Comparison of ENCODE assay signal across 10 cellular contexts in genomic region chr16:70700101-70701020, GRCh38. TPM values are rescaled to one million over a fixed set of nuclear protein-coding genes. Genes with fewer than 3 reads are reported as not detected.
DNase-seq lines count a peak whose midpoint lies in the region; ATAC-seq, FAIRE-seq and TF ChIP-seq lines count a peak whose summit lies in the region.
"Had no signal": no experiment of that assay in that cellular context is flagged by ENCODE, and none has a peak within 500 bp of the region (broad histone marks: within the 10 kb centered on the region; RNA-seq: fewer than 3 reads in every experiment).

No MANE protein-coding gene starts in this region.

- POLR2A ChIA-PET in activated CD4-positive, alpha-beta T cell treated with anti-CD3 and anti-CD28 coated beads for 36 hours (lab: Charles Lee): no interaction called here

- H4K20me1 ChIP-seq in BLaER1 treated with 17β-estradiol and CSF1 and Interleukin-3, amounts not matched to agents 10 nM and 100 nM: peaks cover 0 to 100% (median 15%) of the 10 kb centered on the region in 11 experiments; a peak in 12 of 22 replicates

- H3K27me3 Mint-ChIP-seq in activated CD4-positive, alpha-beta T cell treated with anti-CD3 and anti-CD28 coated beads for 36 hours: no peaks in the 10 kb centered on the region
- H3K27me3 Mint-ChIP-seq: B cell had no signal

- no peak for FAIRE-seq in pancreas (lab: Jason Lieb, UNC)

- peaks cover 30% of the 10 kb centered on the region for H3K4me1 Mint-ChIP-seq in activated CD4-positive, alpha-beta T cell treated with anti-CD3 and anti-CD28 coated beads for 36 hours
- H3K4me1 Mint-ChIP-seq: B cell had no signal

- DNase-seq in NCI-H524 treated with DMSO at 0.1 percent for 48 hours (lab: John Stamatoyannopoulos, UW) (peak; percentile 54), esophagus squamous epithelium (lab: John Stamatoyannopoulos, UW) (no peak), pancreas (peak in 1 of 6 donors; percentile 30), NCI-H146 (lab: John Stamatoyannopoulos, UW) (no peak)
- DNase-seq in activated CD4-positive, alpha-beta T cell treated with anti-CD3 and anti-CD28 coated beads for 36 hours: no peak
- DNase-seq: activated effector memory CD4-positive, alpha-beta T cell treated with anti-CD3 and anti-CD28 coated beads, Interleukin-2, amount 50 U/mL, for 16 hours had no signal

- H3K4me3 ChIP-seq in BLaER1 treated with 17β-estradiol and CSF1 and Interleukin-3, amounts not matched to agents 10 nM and 100 nM: 0 out of 20 replicates have a peak overlapping the region, but pooled peaks of 2 of the 10 experiments have one; percentile 6 to 26
- H3K4me3 ChIP-seq in esophagus squamous epithelium (no peak overlapping the region), pancreas (no peak overlapping the region)

- WGBS in esophagus squamous epithelium, 2 donors: 33% methylated on average over 21 of the region's 30 CpGs; no CpG with 5 or more reads in 1 of the 2 donors
- WGBS in pancreas, 2 donors: 85 to 88% methylated on average over 29 to 30 of the region's 30 CpGs

- H3K36me3 ChIP-seq in BLaER1 treated with 17β-estradiol and CSF1 and Interleukin-3, amounts not matched to agents 10 nM and 100 nM: peaks cover 0 to 87% (median 8%) of the 10 kb centered on the region in 11 experiments; a peak in 15 of 22 replicates
- H3K36me3 ChIP-seq in esophagus squamous epithelium (no peaks in the 10 kb centered on the region), pancreas (no peaks in the 10 kb centered on the region)

- H3K9ac ChIP-seq in BLaER1 treated with 17β-estradiol and CSF1 and Interleukin-3, amounts not matched to agents 10 nM and 100 nM: peak overlapping the region; percentile 2 to 75 (median 62); a peak in 19 of 22 replicates

- H3K4me2 ChIP-seq in BLaER1 treated with 17β-estradiol and CSF1 and Interleukin-3, amounts not matched to agents 10 nM and 100 nM: peak overlapping the region; percentile 71 to 94 (median 86)

- TF ChIP-seq POLR2A in esophagus squamous epithelium (IDR thresholded peaks at IDR 0.05): no peak

- H3K27me3 ChIP-seq in BLaER1 treated with 17β-estradiol and CSF1 and Interleukin-3, amounts not matched to agents 10 nM and 100 nM: no peaks in the 10 kb centered on the region
- H3K27me3 ChIP-seq in esophagus squamous epithelium (no peaks in the 10 kb centered on the region), pancreas (no peaks in the 10 kb centered on the region)

- CTCF ChIA-PET in activated CD4-positive, alpha-beta T cell treated with anti-CD3 and anti-CD28 coated beads for 36 hours (lab: Charles Lee): no interaction called here

- ATAC-seq in pancreas (peak; percentile 28 to 74 (median 61)), GM18907 (IDR thresholded peaks at IDR 0.05; ENCODE audit: unreplicated experiment) (no peak), HG02642 (IDR thresholded peaks at IDR 0.05; ENCODE audit: poor library complexity, unreplicated experiment) (no peak)
- ATAC-seq in activated CD4-positive, alpha-beta T cell treated with anti-CD3 and anti-CD28 coated beads for 36 hours: no peak

- no peak overlapping the region for H3K4me3 Mint-ChIP-seq in activated CD4-positive, alpha-beta T cell treated with anti-CD3 and anti-CD28 coated beads for 36 hours
- H3K4me3 Mint-ChIP-seq: B cell had no signal

- peaks cover 77 to 100% (median 88%) of the 10 kb centered on the region in 10 experiments for H3K4me1 ChIP-seq in BLaER1 treated with 17β-estradiol and CSF1 and Interleukin-3, amounts not matched to agents 10 nM and 100 nM
- H3K4me1 ChIP-seq in esophagus squamous epithelium: peaks cover 90 to 100% (median 91%) of the 10 kb centered on the region in 3 donors
- no peaks in the 10 kb centered on the region for H3K4me1 ChIP-seq in pancreas

- intact Hi-C loops in esophagus squamous epithelium (cut with DNase I): no loop called here
- intact Hi-C loops in pancreas (cut with DNase I): no loop called here
- intact Hi-C loops in activated CD4-positive, alpha-beta T cell treated with anti-CD3 and anti-CD28 coated beads for 36 hours (cut with DNase I, micrococcal nuclease): no loop called here

- TF ChIP-seq CTCF in esophagus squamous epithelium (IDR thresholded peaks at IDR 0.05) (no peak), pancreas (IDR thresholded peaks at IDR 0.05) (no peak)

- no peaks in the 10 kb centered on the region for H3K9me3 Mint-ChIP-seq in activated CD4-positive, alpha-beta T cell treated with anti-CD3 and anti-CD28 coated beads for 36 hours (ENCODE audit: low read depth)

- peaks cover 3% of the 10 kb centered on the region for H3K36me3 Mint-ChIP-seq in activated CD4-positive, alpha-beta T cell treated with anti-CD3 and anti-CD28 coated beads for 36 hours (ENCODE audit: low read depth)

- no peak overlapping the region for H3K27ac Mint-ChIP-seq in activated CD4-positive, alpha-beta T cell treated with anti-CD3 and anti-CD28 coated beads for 36 hours
- H3K27ac Mint-ChIP-seq: B cell had no signal

- H3K27ac ChIP-seq in BLaER1 treated with 17β-estradiol and CSF1 and Interleukin-3, amounts not matched to agents 10 nM and 100 nM: peak overlapping the region; percentile 20 to 80 (median 69); a peak in 21 of 22 replicates
- peak overlapping the region; percentile 85 to 95 (median 90) for H3K27ac ChIP-seq in esophagus squamous epithelium
- H3K27ac ChIP-seq in pancreas: peak overlapping the region in 1 of 4 donors; percentile 33

- H3K9me3 ChIP-seq in BLaER1 treated with 17β-estradiol and CSF1 and Interleukin-3, amounts not matched to agents 10 nM and 100 nM (replicated peaks in 1 of 11): no peaks in the 10 kb centered on the region
- H3K9me3 ChIP-seq in esophagus squamous epithelium (no peaks in the 10 kb centered on the region), pancreas (no peaks in the 10 kb centered on the region)

RNA-seq across cellular contexts. Expression of gene MTSS2, which starts 14.5 kb away (rescaled TPM):
- total RNA-seq in esophagus squamous epithelium: 10 to 100 TPM; 15.5 to 39.7 (median 27.5) TPM
- 10 to 100 TPM in 2 of 6 donors, 1 to 10 TPM in 4; 5.0 to 17.3 (median 8.5) TPM for total RNA-seq in pancreas
- 10 to 100 TPM; 34.3 to 39.1 TPM for polyA plus RNA-seq in pancreas
- total RNA-seq in activated CD4-positive, alpha-beta T cell treated with anti-CD3 and anti-CD28 coated beads for 36 hours: 1 to 10 TPM; 1.6 to 3.5 TPM

RNA-seq across cellular contexts. Expression of gene IL34, which starts 54.0 kb away (rescaled TPM):
- 10 to 100 TPM in 2 of 4 donors, 1 to 10 TPM in 2; 3.2 to 26.6 (median 9.1) TPM for total RNA-seq in esophagus squamous epithelium
- 1 to 10 TPM in 4 of 6 donors, under 1 TPM in 2; 0.51 to 3.9 (median 1.2) TPM for total RNA-seq in pancreas
- 1 to 10 TPM; 2.6 to 2.7 TPM for polyA plus RNA-seq in pancreas
- not detected for total RNA-seq in activated CD4-positive, alpha-beta T cell treated with anti-CD3 and anti-CD28 coated beads for 36 hours
- total RNA-seq: B cell had no signal

Comparison
In these comparisons a context has a peak if more than half of its experiments do, and no peak if none do; other contexts are left out.
1. ATAC-seq: peak in pancreas (4 of 4); none in GM18907 (single experiment), activated CD4-positive, alpha-beta T cell treated with anti-CD3 and anti-CD28 coated beads for 36 hours (single experiment) and HG02642 (single experiment).